ENCODE assay signal across 1 cellular context in genomic region chr10:28593811-28594210, GRCh38.
TF ChIP-seq lines count a peak whose summit lies in the region.

No MANE protein-coding gene starts in this region.

TF ChIP-seq in HepG2, 621 proteins besides CTCF, POLR2A, EP300 and RAD21 (continued from another document):
- no peak for TF ChIP-seq RERE (CRISPR knock-in tag; IDR thresholded peaks at IDR 0.05; ENCODE audit: low read depth)
- no peak for TF ChIP-seq NCOA2 (CRISPR knock-in tag; IDR thresholded peaks at IDR 0.05)
- no peak for TF ChIP-seq ZNF672 (CRISPR knock-in tag; IDR thresholded peaks at IDR 0.05)
- no peak for TF ChIP-seq CSRNP2 (CRISPR knock-in tag; conservative IDR thresholded peaks at IDR 0.05; ENCODE audit: low read depth)
- no peak for TF ChIP-seq GATAD2A (CRISPR knock-in tag; IDR thresholded peaks at IDR 0.05)
- no peak for TF ChIP-seq NFATC3 (CRISPR knock-in tag; IDR thresholded peaks at IDR 0.05)
- no peak for TF ChIP-seq ZNF788 (CRISPR knock-in tag; IDR thresholded peaks at IDR 0.05; ENCODE audit: borderline replicate concordance)
- no peak for TF ChIP-seq USF2 (IDR thresholded peaks at IDR 0.05; ENCODE audit: low read depth, low read length)
- no peak for TF ChIP-seq USF2 (CRISPR knock-in tag; IDR thresholded peaks at IDR 0.05; ENCODE audit: borderline replicate concordance)
- TF ChIP-seq ZNF776 (CRISPR knock-in tag; IDR thresholded peaks at IDR 0.05), result no peak
